ENCODE assay signal across 8 cellular contexts in genomic region chr5:81856948-81857928, GRCh38.
DNase-seq lines count a peak whose midpoint lies in the region; ATAC-seq and TF ChIP-seq lines count a peak whose summit lies in the region.

No MANE protein-coding gene starts in this region.

- dilution Hi-C loops in IMR-90 (cut with HindIII; ENCODE audit: low sequenced_read_pairs, unreplicated experiment), result no loop called here

- no peak overlapping the region for H2AK5ac ChIP-seq in IMR-90 (ENCODE audit: low read depth, low read length)

- no peak for TF ChIP-seq POLR2A in IMR-90 (IDR thresholded peaks at IDR 0.05; ENCODE audit: low read depth, low read length)
- no peak for TF ChIP-seq POLR2A in esophagus muscularis mucosa (IDR thresholded peaks at IDR 0.05; ENCODE audit: low read depth)

- no TSS peak for BruUV-seq in IMR-90 (replicated peaks; lab: Mats Ljungman, UMichigan)

- no peak for TF ChIP-seq RAD21 in IMR-90 (IDR thresholded peaks at IDR 0.05; ENCODE audit: low read length)

- WGBS in IMR-90 (ENCODE audit: extremely low coverage in 2 of 2, insufficient read length in 1 of 2), 2 experiments, result 62% methylated on average over 3 of the region's 14 CpGs; no CpG with 5 or more reads in 1 of the 2 experiments
- 55% methylated on average over 4 of the region's 14 CpGs for WGBS in esophagus muscularis mucosa

- no peak overlapping the region for H2BK5ac ChIP-seq in IMR-90 (ENCODE audit: low read depth, low read length, poor library complexity, severe bottlenecking)

- H3K27ac ChIP-seq in IMR-90 (ENCODE audit: insufficient read depth, low read length), result no peak overlapping the region
- peak overlapping the region; percentile 78 for H3K27ac ChIP-seq in RWPE1
- H3K27ac ChIP-seq in esophagus muscularis mucosa (replicated peaks in 1 of 4), result peak overlapping the region; percentile 70 to 75 (median 70)
- H3K27ac ChIP-seq in muscle layer of duodenum (ENCODE audit: low read length), result peak overlapping the region; percentile 35

- H4K5ac ChIP-seq in IMR-90 (ENCODE audit: low read depth, low read length), result 0 out of 2 replicates have a peak overlapping the region, but pooled peaks have one; percentile 43

- peak overlapping the region; percentile 78 for H2AFZ ChIP-seq in IMR-90 (replicated peaks; ENCODE audit: low read length, poor library complexity)

- POLR2A ChIA-PET in IMR-90 (lab: Charles Lee; ENCODE audit: unreplicated experiment), result no interaction called here
- POLR2A ChIA-PET in RWPE1 (lab: Yijun Ruan, JAX; ENCODE audit: low non-redundant PET), result no interaction called here

- CTCF ChIA-PET in IMR-90 (lab: Yijun Ruan, JAX) (interaction anchor here (0.5 to 1.2 kb wide), 5 partner anchors 9 to 369 kb away, joined by 3 to 5 read pairs (median 4); no protein-coding TSS in a partner anchor), RWPE1 (lab: Yijun Ruan, JAX) (interaction anchor here (0.6 to 2.0 kb wide), 8 partner anchors 12 to 556 kb away, joined by 3 to 4 read pairs (median 3); partner anchors contain the start of gene SSBP2)

- H3K4me3 ChIP-seq in IMR-90 (ENCODE audit: insufficient read depth, low read depth, low read length) (no peak overlapping the region), esophagus muscularis mucosa (peak overlapping the region; percentile 1 to 15 (median 8)), muscle layer of duodenum (ENCODE audit: low read depth in 1 of 2, low read length in 2 of 2) (no peak overlapping the region)

- H3K9ac ChIP-seq in IMR-90 (ENCODE audit: low read depth, low read length), result no peak overlapping the region

- 0 out of 4 replicates have a peak overlapping the region, but pooled peaks of 1 of the 2 experiments have one; percentile 19 for H4K8ac ChIP-seq in IMR-90 (ENCODE audit: low read depth in 2 of 2, low read length in 2 of 2)

- ATAC-seq in IMR-90 (ENCODE audit: low read depth) (no peak; the same call in 1 of the 2 replicates), HG03469 (IDR thresholded peaks at IDR 0.05; ENCODE audit: unreplicated experiment) (no peak), HG02571 (IDR thresholded peaks at IDR 0.05; ENCODE audit: unreplicated experiment) (no peak)

- H3K4me1 ChIP-seq in IMR-90 (ENCODE audit: control insufficient read depth, insufficient read depth, low read length) (peaks cover 10% of the 10 kb centered on the region), esophagus muscularis mucosa (peaks cover 23 to 60% (median 50%) of the 10 kb centered on the region in 4 donors), muscle layer of duodenum (ENCODE audit: control insufficient read depth in 1 of 2, insufficient read depth in 2 of 2, low read length in 2 of 2) (peaks cover 0 to 25% of the 10 kb centered on the region in 2 donors)

- H2BK120ac ChIP-seq in IMR-90 (ENCODE audit: low read depth, low read length), result no peak overlapping the region

- H3K36me3 ChIP-seq in IMR-90 (ENCODE audit: control insufficient read depth, insufficient read depth, low read length) (no peaks in the 10 kb centered on the region), esophagus muscularis mucosa (no peaks in the 10 kb centered on the region), muscle layer of duodenum (ENCODE audit: control insufficient read depth in 1 of 2, insufficient read depth in 2 of 2, low read length in 2 of 2) (no peaks in the 10 kb centered on the region)

- H3K4ac ChIP-seq in IMR-90 (ENCODE audit: low read depth, low read length), result no peak overlapping the region

- H2AK9ac ChIP-seq in IMR-90 (replicated peaks; ENCODE audit: low read depth, low read length, poor library complexity), result no peak overlapping the region

- H4K91ac ChIP-seq in IMR-90 (ENCODE audit: insufficient read depth, low read depth, low read length), result no peak overlapping the region

- TF ChIP-seq CTCF in IMR-90 (conservative IDR thresholded peaks at IDR 0.05; ENCODE audit: low read depth, low read length), result 0 out of 2 replicates have a peak, but pooled peaks have one; percentile 11
- peak; percentile 47; the same call in 1 of the 2 replicates for TF ChIP-seq CTCF in RWPE1 (conservative IDR thresholded peaks at IDR 0.05; ENCODE audit: low read depth)
- peak in 1 of 3 experiments; percentile 51 for TF ChIP-seq CTCF in esophagus muscularis mucosa (IDR thresholded peaks at IDR 0.05)

- H3K27me3 ChIP-seq in IMR-90 (ENCODE audit: control insufficient read depth, insufficient read depth, low read length) (no peaks in the 10 kb centered on the region; the same call in 1 of the 2 replicates), esophagus muscularis mucosa (no peaks in the 10 kb centered on the region), muscle layer of duodenum (ENCODE audit: low read depth, low read length) (no peaks in the 10 kb centered on the region)

- intact Hi-C loops in IMR-90 (cut with micrococcal nuclease), result no loop called here
- intact Hi-C loops in esophagus muscularis mucosa (cut with DNase I), result loop anchor here (5.0 kb wide), 1 partner anchor 115 kb away; the partner anchor contains the start of gene ATG10

- in situ Hi-C loops in IMR-90 (cut with MboI; ENCODE audit: low sequenced_read_pairs), result loop anchor here (10.0 kb wide), 2 partner anchors 308 to 432 kb away; no protein-coding TSS in a partner anchor

- H4K20me1 ChIP-seq in IMR-90 (ENCODE audit: insufficient read depth, low read length), result no peaks in the 10 kb centered on the region

- 0 out of 2 replicates have a peak overlapping the region, but pooled peaks have one; percentile 8 for H3K14ac ChIP-seq in IMR-90 (replicated peaks; ENCODE audit: low read depth, low read length)

- H3K79me1 ChIP-seq in IMR-90 (ENCODE audit: low read depth in 1 of 2, low read length in 2 of 2), result peaks cover 0 to 6% of the 10 kb centered on the region in 2 experiments; a peak in 1 of 4 replicates

- peak overlapping the region; percentile 45; the same call in 1 of the 2 replicates for H3K18ac ChIP-seq in IMR-90 (ENCODE audit: low read depth, low read length)

- H3K56ac ChIP-seq in IMR-90 (ENCODE audit: extremely low read depth, insufficient read depth, low read length), result no peak overlapping the region

- 0 out of 2 replicates have a peak, but pooled peaks cover 5% of the 10 kb centered on the region for H3K9me1 ChIP-seq in IMR-90 (ENCODE audit: insufficient read depth, low read length)

- no peak overlapping the region for H3K4me2 ChIP-seq in IMR-90 (ENCODE audit: low read depth, low read length)

- H2BK15ac ChIP-seq in IMR-90 (ENCODE audit: low read depth, low read length), result 0 out of 3 replicates have a peak overlapping the region, but pooled peaks have one; percentile 41

- no peaks in the 10 kb centered on the region for H3K9me3 ChIP-seq in IMR-90 (ENCODE audit: control insufficient read depth, insufficient read depth, low read length)
- no peaks in the 10 kb centered on the region for H3K9me3 ChIP-seq in esophagus muscularis mucosa
- no peaks in the 10 kb centered on the region for H3K9me3 ChIP-seq in muscle layer of duodenum (ENCODE audit: control insufficient read depth in 1 of 2, low read length in 2 of 2)

- TF ChIP-seq EP300 in esophagus muscularis mucosa (IDR thresholded peaks at IDR 0.05), result no peak

- DNase-seq in DMS114 treated with DMSO at 0.1 percent for 48 hours (lab: John Stamatoyannopoulos, UW; ENCODE audit: unreplicated experiment), result peak; percentile 6
- DNase-seq in IMR-90, result no peak
- DNase-seq in RWPE1 (ENCODE audit: low spot score), result no peak
- no peak for DNase-seq in esophagus muscularis mucosa (ENCODE audit: extremely low spot score)
- DNase-seq in GF-D8 (lab: John Stamatoyannopoulos, UW), result no peak

- H3K23ac ChIP-seq in IMR-90 (ENCODE audit: low read depth, low read length), result no peak overlapping the region

- H2BK20ac ChIP-seq in IMR-90 (ENCODE audit: low read depth, low read length), result no peak overlapping the region

TF ChIP-seq in IMR-90, 13 proteins besides CTCF, POLR2A, EP300 and RAD21:
- no peak for TF ChIP-seq FOS (IDR thresholded peaks at IDR 0.05; ENCODE audit: low read depth, low read length)

Comparison
In these comparisons a context has a peak if more than half of its experiments do, and no peak if none do; other contexts are left out.
1. H3K4me3 ChIP-seq: peak in esophagus muscularis mucosa (4 of 4); none in IMR-90 (single experiment) and muscle layer of duodenum (0 of 2).